Comparison of ENCODE assay signal across 14 cellular contexts in genomic region chr12:11085419-11085818, GRCh38. TPM values are rescaled to one million over a fixed set of nuclear protein-coding genes. Genes with fewer than 3 reads are reported as not detected.
DNase-seq lines count a peak whose midpoint lies in the region; ATAC-seq and TF ChIP-seq lines count a peak whose summit lies in the region.
"Had no signal": no experiment of that assay in that cellular context is flagged by ENCODE, and none has a peak within 500 bp of the region (broad histone marks: within the 10 kb centered on the region; RNA-seq: fewer than 3 reads in every experiment).

No MANE protein-coding gene starts in this region.

- H4K20me1 ChIP-seq in mammary epithelial cell (ENCODE audit: insufficient read depth, low read length): no peaks in the 10 kb centered on the region

- ATAC-seq in GM18858 (IDR thresholded peaks at IDR 0.05; ENCODE audit: unreplicated experiment) (peak; percentile 79), HG03457 (IDR thresholded peaks at IDR 0.05; ENCODE audit: unreplicated experiment) (peak; percentile 63)
- ATAC-seq: body of pancreas had no signal

- no peaks in the 10 kb centered on the region for H3K27me3 ChIP-seq in tibial nerve
- H3K27me3 ChIP-seq in mammary epithelial cell (ENCODE audit: insufficient read depth, low read length): no peaks in the 10 kb centered on the region
- H3K27me3 ChIP-seq: body of pancreas had no signal

- dilution Hi-C loops in mammary epithelial cell (cut with HindIII; ENCODE audit: low sequenced_read_pairs): no loop called here

- intact Hi-C loops in mammary epithelial cell (cut with micrococcal nuclease): no loop called here

- no peaks in the 10 kb centered on the region for H3K79me2 ChIP-seq in mammary epithelial cell (ENCODE audit: insufficient read depth, low read length)

- H3K4me1 ChIP-seq in tibial nerve (no peaks in the 10 kb centered on the region), mammary epithelial cell (ENCODE audit: insufficient read depth, low read length) (no peaks in the 10 kb centered on the region)
- H3K4me1 ChIP-seq: body of pancreas had no signal

- DNase-seq in GM20000 (ENCODE audit: low spot score) (peak; percentile 7), fibroblast of mammary gland (ENCODE audit: low read depth) (peak; percentile 27), NCI-H2107 (lab: John Stamatoyannopoulos, UW) (no peak), tibial nerve (ENCODE audit: low spot score in 2 of 2) (no peak), globus pallidus (ENCODE audit: low spot score) (no peak), mammary epithelial cell (no peak)
- DNase-seq: body of pancreas, GM23248, midbrain, NCI-H1105, retina had no signal

- no peak overlapping the region for H3K9ac ChIP-seq in mammary epithelial cell (ENCODE audit: insufficient read depth, low read length)
- H3K9ac ChIP-seq: GM23248 had no signal

- no peak overlapping the region for H2AFZ ChIP-seq in mammary epithelial cell (ENCODE audit: low read depth, low read length)
- H2AFZ ChIP-seq: GM23248 had no signal

- no TSS peak for BruUV-seq in mammary epithelial cell (replicated peaks; lab: Mats Ljungman, UMichigan)

- no peak for TF ChIP-seq CTCF in GM20000 (IDR thresholded peaks at IDR 0.05; ENCODE audit: extremely low read depth, missing control alignments)
- TF ChIP-seq CTCF in fibroblast of mammary gland (conservative IDR thresholded peaks at IDR 0.05; ENCODE audit: control insufficient read depth, insufficient read depth, low read depth, low read length): no peak
- TF ChIP-seq CTCF in tibial nerve (IDR thresholded peaks at IDR 0.05): no peak
- no peak for TF ChIP-seq CTCF in mammary epithelial cell (conservative IDR thresholded peaks at IDR 0.05 in 1 of 2, IDR thresholded peaks at IDR 0.05 in 1 of 2; ENCODE audit: extremely low read depth in 1 of 2, insufficient read depth in 1 of 2, low read depth in 1 of 2, low read length in 2 of 2)

- H3K4me3 ChIP-seq in fibroblast of mammary gland (ENCODE audit: control insufficient read depth, low read depth, low read length): no peak overlapping the region
- no peak overlapping the region for H3K4me3 ChIP-seq in tibial nerve
- no peak overlapping the region for H3K4me3 ChIP-seq in mammary epithelial cell (replicated peaks in 1 of 3; ENCODE audit: insufficient read depth in 1 of 3, low read depth in 2 of 3, low read length in 3 of 3)
- H3K4me3 ChIP-seq: body of pancreas, GM23248, SK-N-MC had no signal

- in situ Hi-C loops in mammary epithelial cell (cut with MboI; ENCODE audit: low sequenced_read_pairs in 2 of 2): no loop called here

- 77 to 96% methylated on average over 3 of the region's 3 CpGs for whole genome bisulfite sequencing in tibial nerve, 2 donors
- WGBS in mammary epithelial cell (ENCODE audit: low coverage, missing lambda C conversion rate): no CpG with 5 or more reads among the region's 3 CpGs

- TF ChIP-seq EP300 in tibial nerve (IDR thresholded peaks at IDR 0.05): no peak

- H3K9me3 ChIP-seq in tibial nerve: peaks cover 0 to 19% (median 4%) of the 10 kb centered on the region in 4 donors
- no peaks in the 10 kb centered on the region for H3K9me3 ChIP-seq in mammary epithelial cell (replicated peaks; ENCODE audit: insufficient read depth, low read length)
- H3K9me3 ChIP-seq: body of pancreas had no signal

- no peak overlapping the region for H3K4me2 ChIP-seq in mammary epithelial cell (ENCODE audit: insufficient read depth, low read depth, low read length)

- peaks cover 0 to 4% (median 0%) of the 10 kb centered on the region in 3 donors for H3K36me3 ChIP-seq in tibial nerve
- H3K36me3 ChIP-seq in mammary epithelial cell (ENCODE audit: insufficient read depth, low read length): no peaks in the 10 kb centered on the region

- CTCF ChIA-PET in mammary epithelial cell (lab: Charles Lee; ENCODE audit: low non-redundant PET): no interaction called here

- no peak for TF ChIP-seq POLR2A in tibial nerve (IDR thresholded peaks at IDR 0.05)

- no peak overlapping the region for H3K27ac ChIP-seq in tibial nerve
- no peak overlapping the region for H3K27ac ChIP-seq in mammary epithelial cell (ENCODE audit: insufficient read depth, low read depth, low read length)
- H3K27ac ChIP-seq: body of pancreas, GM23248, SK-N-MC had no signal

RNA-seq across cellular contexts. Expression of gene TAS2R43, which starts 6.7 kb away (rescaled TPM):
- 1 to 10 TPM; 4.5 to 9.0 (median 5.0) TPM for total RNA-seq in tibial nerve
- 1 to 10 TPM in 1 of 2 donors, under 1 TPM in 1; 0.31 to 2.8 TPM for total RNA-seq in mammary epithelial cell
- not detected for polyA plus RNA-seq in mammary epithelial cell
- polyA minus RNA-seq in mammary epithelial cell: not detected
- total RNA-seq: GM23248 had no signal
- polyA plus RNA-seq: GM23248 had no signal

RNA-seq across cellular contexts. Expression of gene TAS2R46, which starts 23.3 kb away (rescaled TPM):
- total RNA-seq in tibial nerve: 10 to 100 TPM in 1 of 4 donors, 1 to 10 TPM in 3; 1.5 to 12.6 (median 1.8) TPM
- 1 to 10 TPM in 1 of 2 donors, under 1 TPM in 1; 0.68 to 2.5 TPM for total RNA-seq in mammary epithelial cell
- polyA plus RNA-seq in mammary epithelial cell: not detected
- polyA minus RNA-seq in mammary epithelial cell: not detected
- total RNA-seq: GM23248 had no signal
- polyA plus RNA-seq: GM23248 had no signal

RNA-seq across cellular contexts. Expression of gene TAS2R30, which starts 49.0 kb away (rescaled TPM):
- total RNA-seq in tibial nerve (1 to 10 TPM; 4.9 to 9.0 (median 6.3) TPM), mammary epithelial cell (1 to 10 TPM; 2.3 to 6.7 TPM)
- polyA plus RNA-seq in mammary epithelial cell: not detected
- polyA minus RNA-seq in mammary epithelial cell: not detected
- polyA plus RNA-seq: GM23248 had no signal

RNA-seq across cellular contexts. Expression of gene TAS2R31, which starts 54.2 kb away (rescaled TPM):
- 10 to 100 TPM; 10.3 to 17.3 (median 12.0) TPM for total RNA-seq in tibial nerve
- total RNA-seq in mammary epithelial cell: 1 to 10 TPM; 2.2 to 5.7 TPM
- polyA plus RNA-seq in mammary epithelial cell: not detected
- polyA minus RNA-seq in mammary epithelial cell: 3.7 TPM

Comparison
In these comparisons a context has a peak if more than half of its experiments do, and no peak if none do; other contexts are left out.
1. DNase-seq: peak in GM20000 (single experiment) and fibroblast of mammary gland (single experiment); none in NCI-H2107 (single experiment), tibial nerve (0 of 2), globus pallidus (single experiment) and mammary epithelial cell (single experiment).